ENCODE assay signal across 9 cellular contexts in the genomic region with DNA sequence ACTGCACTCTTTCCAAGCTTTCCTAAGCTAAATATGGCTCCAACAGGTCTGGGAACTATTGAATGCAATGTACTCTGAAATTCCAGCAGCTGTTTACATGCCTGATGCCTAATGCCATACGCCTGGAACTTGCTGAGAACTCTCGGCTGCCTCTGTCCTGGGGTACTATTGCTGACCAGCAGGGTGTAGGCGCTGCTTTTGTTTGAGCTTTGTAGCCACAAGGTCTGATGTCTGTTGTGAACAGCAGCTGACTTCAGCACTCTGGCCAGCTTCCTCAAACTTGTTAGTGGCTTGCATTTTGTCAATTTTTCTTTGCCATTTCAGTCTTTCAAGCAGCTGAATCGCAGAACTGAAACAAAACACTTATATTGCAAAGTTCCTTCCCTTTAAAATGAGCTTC. TPM values are rescaled to one million over a fixed set of nuclear protein-coding genes. Genes with fewer than 3 reads are reported as not detected.
A peak's percentile ranks its signal among the peaks of the same experiment; 100 is the strongest.
DNase-seq lines count a peak whose midpoint lies in the region; ATAC-seq lines count a peak whose summit lies in the region.
"Had no signal": no experiment of that assay in that cellular context is flagged by ENCODE, and none has a peak within 500 bp of the region (broad histone marks: within the 10 kb centered on the region; RNA-seq: fewer than 3 reads in every experiment).

No MANE protein-coding gene starts in this region.

- peaks cover 46% of the 10 kb centered on the region for H3K27me3 Mint-ChIP-seq in activated naive CD8-positive, alpha-beta T cell treated with anti-CD3 and anti-CD28 coated beads, Interleukin-2, amount 10 ng/mL, durations not matched to agents 7 days and 5 days
- peaks cover 64% of the 10 kb centered on the region for H3K27me3 Mint-ChIP-seq in activated naive CD8-positive, alpha-beta T cell treated with anti-CD3 and anti-CD28 coated beads for 36 hours

- ATAC-seq in activated naive CD8-positive, alpha-beta T cell treated with anti-CD3 and anti-CD28 coated beads, Interleukin-2, amount 10 ng/mL, durations not matched to agents 7 days and 5 days (ENCODE audit: low read depth) = peak; percentile 56
- ATAC-seq in GM21529 (IDR thresholded peaks at IDR 0.05; ENCODE audit: unreplicated experiment) (no peak), GM21526 (IDR thresholded peaks at IDR 0.05; ENCODE audit: low FRiP score, unreplicated experiment) (no peak)

- H3K4me1 Mint-ChIP-seq in activated naive CD8-positive, alpha-beta T cell treated with anti-CD3 and anti-CD28 coated beads, Interleukin-2, amount 10 ng/mL, durations not matched to agents 7 days and 5 days = peaks cover 9% of the 10 kb centered on the region
- H3K4me1 Mint-ChIP-seq in activated naive CD8-positive, alpha-beta T cell treated with anti-CD3 and anti-CD28 coated beads for 36 hours = peaks cover 15% of the 10 kb centered on the region

- H3K36me3 Mint-ChIP-seq in activated naive CD8-positive, alpha-beta T cell treated with anti-CD3 and anti-CD28 coated beads, Interleukin-2, amount 10 ng/mL, durations not matched to agents 7 days and 5 days = no peaks in the 10 kb centered on the region
- no peaks in the 10 kb centered on the region for H3K36me3 Mint-ChIP-seq in activated naive CD8-positive, alpha-beta T cell treated with anti-CD3 and anti-CD28 coated beads for 36 hours

- no peak overlapping the region for H3K27ac Mint-ChIP-seq in activated naive CD8-positive, alpha-beta T cell treated with anti-CD3 and anti-CD28 coated beads, Interleukin-2, amount 10 ng/mL, durations not matched to agents 7 days and 5 days
- no peak overlapping the region for H3K27ac Mint-ChIP-seq in activated naive CD8-positive, alpha-beta T cell treated with anti-CD3 and anti-CD28 coated beads for 36 hours

- POLR2A ChIA-PET in activated naive CD8-positive, alpha-beta T cell treated with anti-CD3 and anti-CD28 coated beads, Interleukin-2, amount 10 ng/mL, durations not matched to agents 7 days and 5 days (lab: Charles Lee) = no interaction called here

- no peaks in the 10 kb centered on the region for H3K9me3 Mint-ChIP-seq in activated naive CD8-positive, alpha-beta T cell treated with anti-CD3 and anti-CD28 coated beads, Interleukin-2, amount 10 ng/mL, durations not matched to agents 7 days and 5 days
- H3K9me3 Mint-ChIP-seq in activated naive CD8-positive, alpha-beta T cell treated with anti-CD3 and anti-CD28 coated beads for 36 hours = no peaks in the 10 kb centered on the region

- no peak overlapping the region for H3K4me3 Mint-ChIP-seq in activated naive CD8-positive, alpha-beta T cell treated with anti-CD3 and anti-CD28 coated beads, Interleukin-2, amount 10 ng/mL, durations not matched to agents 7 days and 5 days
- H3K4me3 Mint-ChIP-seq in activated naive CD8-positive, alpha-beta T cell treated with anti-CD3 and anti-CD28 coated beads for 36 hours = no peak overlapping the region

- DNase-seq in activated naive CD8-positive, alpha-beta T cell treated with anti-CD3 and anti-CD28 coated beads, Interleukin-2, amount 10 ng/mL, durations not matched to agents 7 days and 5 days = no peak
- DNase-seq in activated naive CD8-positive, alpha-beta T cell treated with anti-CD3 and anti-CD28 coated beads for 36 hours = no peak
- peak; percentile 50 for DNase-seq in RPMI8226
- peak; percentile 34 for DNase-seq in foreskin melanocyte
- peak; percentile 45 for DNase-seq in pons (ENCODE audit: low spot score)
- no peak for DNase-seq in GM19238 (ENCODE audit: insufficient read length, low spot score)

RNA-seq across cellular contexts. Expression of a gene that starts 26.7 kb away (rescaled TPM):
- 10 to 100 TPM; 13.4 to 14.2 TPM for total RNA-seq in activated naive CD8-positive, alpha-beta T cell treated with anti-CD3 and anti-CD28 coated beads, Interleukin-2, amount 10 ng/mL, durations not matched to agents 7 days and 5 days
- total RNA-seq in activated naive CD8-positive, alpha-beta T cell treated with anti-CD3 and anti-CD28 coated beads for 36 hours = 10 to 100 TPM; 11.3 TPM

RNA-seq across cellular contexts. Expression of a gene that starts 39.8 kb away (rescaled TPM):
- not detected for total RNA-seq in activated naive CD8-positive, alpha-beta T cell treated with anti-CD3 and anti-CD28 coated beads, Interleukin-2, amount 10 ng/mL, durations not matched to agents 7 days and 5 days
- under 1 TPM; 0.43 to 0.56 TPM for total RNA-seq in activated naive CD8-positive, alpha-beta T cell treated with anti-CD3 and anti-CD28 coated beads for 36 hours
- total RNA-seq: skeletal muscle tissue had no signal

Comparison
In these comparisons a context has a peak if more than half of its experiments do, and no peak if none do; other contexts are left out.
1. DNase-seq: peak in RPMI8226 (single experiment), foreskin melanocyte (single experiment) and pons (single experiment); none in activated naive CD8-positive, alpha-beta T cell treated with anti-CD3 and anti-CD28 coated beads, Interleukin-2, amount 10 ng/mL, durations not matched to agents 7 days and 5 days (single experiment), activated naive CD8-positive, alpha-beta T cell treated with anti-CD3 and anti-CD28 coated beads for 36 hours (single experiment) and GM19238 (single experiment).